ENCODE assay signal across 8 cellular contexts in genomic region chr1:100896481-100896982, GRCh38. TPM values are rescaled to one million over a fixed set of nuclear protein-coding genes. Genes with fewer than 3 reads are reported as not detected.
DNase-seq lines count a peak whose midpoint lies in the region; ATAC-seq, FAIRE-seq and TF ChIP-seq lines count a peak whose summit lies in the region.

No MANE protein-coding gene starts in this region.

- peak overlapping the region; percentile 100 for H3K4me3 Mint-ChIP-seq in HFFc6

- H3K4me1 ChIP-seq in left lung: peaks cover 8 to 38% of the 10 kb centered on the region in 2 donors

- no peak for TF ChIP-seq POLR2A in NB4 (IDR thresholded peaks at IDR 0.05; ENCODE audit: extremely low read depth, insufficient read length)

- peaks cover 24% of the 10 kb centered on the region for H3K36me3 Mint-ChIP-seq in HFFc6 (ENCODE audit: low read depth)

- H3K4me3 ChIP-seq in NB4 (ENCODE audit: low read depth, low read length): peak overlapping the region; percentile 96
- peak overlapping the region; percentile 86 for H3K4me3 ChIP-seq in WERI-Rb-1 (ENCODE audit: low read depth, low read length)
- H3K4me3 ChIP-seq in bronchial epithelial cell (ENCODE audit: low read depth, low read length): peak overlapping the region; percentile 80
- peak overlapping the region; percentile 69 to 79 for H3K4me3 ChIP-seq in left lung

- TF ChIP-seq CTCF in HFFc6 (IDR thresholded peaks at IDR 0.05) (no peak), NB4 (IDR thresholded peaks at IDR 0.05; ENCODE audit: low read depth, low read length) (no peak), WERI-Rb-1 (IDR thresholded peaks at IDR 0.05; ENCODE audit: low read depth, low read length) (no peak), bronchial epithelial cell (IDR thresholded peaks at IDR 0.05; ENCODE audit: insufficient read depth, low read length, severe bottlenecking) (no peak), left lung (IDR thresholded peaks at IDR 0.05) (no peak)

- H3K27ac Mint-ChIP-seq in HFFc6: peak overlapping the region; percentile 100

- peaks cover 8% of the 10 kb centered on the region for H3K27me3 Mint-ChIP-seq in HFFc6 (ENCODE audit: insufficient read depth)

- H3K27me3 ChIP-seq in WERI-Rb-1 (ENCODE audit: insufficient read depth, low read depth, severe bottlenecking) (no peaks in the 10 kb centered on the region), bronchial epithelial cell (ENCODE audit: control insufficient read depth, insufficient read depth, low read length) (no peaks in the 10 kb centered on the region), left lung (no peaks in the 10 kb centered on the region)

- H3K27ac ChIP-seq in WERI-Rb-1 (peak overlapping the region; percentile 67), left lung (peak overlapping the region; percentile 93 to 96)

- H3K36me3 ChIP-seq in WERI-Rb-1: peaks cover 12% of the 10 kb centered on the region
- peaks cover 1% of the 10 kb centered on the region for H3K36me3 ChIP-seq in bronchial epithelial cell (ENCODE audit: control insufficient read depth, insufficient read depth, low read length)
- peaks cover 0 to 24% of the 10 kb centered on the region in 2 donors for H3K36me3 ChIP-seq in left lung

- DNase-seq in DMS79 (lab: John Stamatoyannopoulos, UW) (peak; percentile 31), DMS79 treated with DMSO at 0.1 percent for 48 hours (lab: John Stamatoyannopoulos, UW) (no peak), HFFc6 (peak; percentile 63), NB4 (ENCODE audit: low read depth) (peak; percentile 66), WERI-Rb-1 (peak; percentile 9), bronchial epithelial cell (ENCODE audit: low read depth) (peak; percentile 83), left lung (no peak)
- peak; percentile 13 to 44 (median 19) for DNase-seq in stimulated activated CD4-positive, alpha-beta T cell treated with anti-CD3 and anti-CD28 coated beads, TNF-alpha, amount 100 ng/mL, for 24 hours (ENCODE audit: low read depth in 3 of 3)

- no peak for FAIRE-seq in bronchial epithelial cell (lab: Jason Lieb, UNC)

- no peaks in the 10 kb centered on the region for H3K9me3 Mint-ChIP-seq in HFFc6

- peak; percentile 23 for ATAC-seq in left lung

- intact Hi-C loops in left lung (cut with DNase I): no loop called here

- H3K9me3 ChIP-seq in WERI-Rb-1 (ENCODE audit: severe bottlenecking) (no peaks in the 10 kb centered on the region), left lung (no peaks in the 10 kb centered on the region)

- H3K4me1 Mint-ChIP-seq in HFFc6 (ENCODE audit: low read depth): peaks cover 37% of the 10 kb centered on the region

RNA-seq across cellular contexts. Expression of gene SLC30A7, which starts 0.6 kb away (rescaled TPM):
- total RNA-seq in HFFc6 (2021; fragmentation: NEBNext Ultra II Directional; extraction: Animal tissue kit (Norgen Biotek cat#: 25700)): 10 to 100 TPM; 27.7 to 36.8 (median 34.8) TPM
- total RNA-seq in bronchial epithelial cell (20.0 and 31.3 TPM in 2 replicates), left lung (10 to 100 TPM; 44.4 to 46.7 TPM)

RNA-seq across cellular contexts. Expression of gene EXTL2, which starts 1.9 kb away (rescaled TPM):
- 10 to 100 TPM; 17.8 to 27.1 (median 23.3) TPM for total RNA-seq in HFFc6 (2021; fragmentation: NEBNext Ultra II Directional; extraction: Animal tissue kit (Norgen Biotek cat#: 25700))
- total RNA-seq in bronchial epithelial cell (1.3 and 2.6 TPM in 2 replicates), left lung (10 to 100 TPM; 13.5 to 16.6 TPM)

Comparison
In these comparisons a context has a peak if more than half of its experiments do, and no peak if none do; other contexts are left out.
1. DNase-seq: peak in DMS79 (single experiment), HFFc6 (single experiment), NB4 (single experiment), WERI-Rb-1 (single experiment), bronchial epithelial cell (single experiment) and stimulated activated CD4-positive, alpha-beta T cell treated with anti-CD3 and anti-CD28 coated beads, TNF-alpha, amount 100 ng/mL, for 24 hours (3 of 3); none in DMS79 treated with DMSO at 0.1 percent for 48 hours (single experiment) and left lung (0 of 2).
2. Peak in every context shown above with its lines, with median percentiles within 50 percentile points of each other: H3K4me3 ChIP-seq.